Comparison of ENCODE assay signal across 1 cellular context in genomic region chr21:43809346-43809799, GRCh38.
TF ChIP-seq lines count a peak whose summit lies in the region.

No MANE protein-coding gene starts in this region.

TF ChIP-seq in K562, 482 proteins besides CTCF, POLR2A, EP300 and RAD21:
- peak; percentile 55 for TF ChIP-seq POLR2G (IDR thresholded peaks at IDR 0.05; ENCODE audit: low read depth, low read length)
- no peak for TF ChIP-seq NR4A1 (CRISPR knock-in tag; IDR thresholded peaks at IDR 0.05)
- TF ChIP-seq NR4A1 (tag; IDR thresholded peaks at IDR 0.05): no peak
- TF ChIP-seq BDP1 (IDR thresholded peaks at IDR 0.05; ENCODE audit: insufficient read depth, insufficient read length): no peak
